Comparison of ENCODE assay signal across 18 cellular contexts in the genomic region with DNA sequence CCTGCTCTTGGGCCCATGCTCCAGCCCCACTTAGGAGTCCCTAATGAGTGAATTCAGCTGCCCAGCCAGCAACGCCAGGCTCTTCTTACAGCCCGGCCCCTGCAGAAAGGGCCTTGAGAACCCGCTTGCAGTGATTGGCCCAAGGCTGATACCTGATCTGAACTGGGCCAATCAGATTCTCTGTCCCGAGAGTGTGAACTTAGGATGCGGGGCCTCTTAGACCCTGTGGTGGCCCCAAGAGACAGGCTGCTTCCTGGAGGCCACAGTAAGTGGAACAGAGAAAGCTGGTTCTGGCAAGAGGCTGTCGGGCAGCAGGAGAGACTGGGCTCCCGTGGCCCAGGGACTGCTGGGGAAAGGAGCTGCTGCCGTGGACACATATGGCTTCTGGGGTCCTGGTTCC. TPM values are rescaled to one million over a fixed set of nuclear protein-coding genes. Genes with fewer than 3 reads are reported as not detected.
DNase-seq lines count a peak whose midpoint lies in the region; TF ChIP-seq lines count a peak whose summit lies in the region.
"Had no signal": no experiment of that assay in that cellular context is flagged by ENCODE, and none has a peak within 500 bp of the region (broad histone marks: within the 10 kb centered on the region; RNA-seq: fewer than 3 reads in every experiment).

No MANE protein-coding gene starts in this region.

- H2BK5ac ChIP-seq in H9 (ENCODE audit: insufficient read length, low read length): no peak overlapping the region

- H3K4me1 ChIP-seq in BLaER1: peaks cover 29% of the 10 kb centered on the region
- H3K4me1 ChIP-seq in H9 (ENCODE audit: insufficient read depth, low read length): no peaks in the 10 kb centered on the region
- peaks cover 0 to 14% (median 0%) of the 10 kb centered on the region in 4 donors for H3K4me1 ChIP-seq in Peyer's patch
- H3K4me1 ChIP-seq in HAP-1: no peaks in the 10 kb centered on the region

- H4K5ac ChIP-seq in H9 (ENCODE audit: insufficient read length, low read depth, low read length): no peak overlapping the region

- H3K4me2 ChIP-seq in BLaER1 (peak overlapping the region; percentile 50; the same call in 1 of the 2 replicates), H9 (ENCODE audit: insufficient read depth, insufficient read length, low read length) (no peak overlapping the region)

- no peak overlapping the region for H2BK20ac ChIP-seq in H9 (ENCODE audit: low read depth, low read length, poor library complexity, severe bottlenecking)

- H3K14ac ChIP-seq in H9 (ENCODE audit: insufficient read depth, low read length): no peak overlapping the region

- in situ Hi-C loops in HAP-1 (cut with MboI; ENCODE audit: low sequenced_read_pairs): no loop called here

- H3K23ac ChIP-seq in H9 (ENCODE audit: insufficient read length, low read depth, low read length): no peak overlapping the region

- no peaks in the 10 kb centered on the region for H3K27me3 ChIP-seq in BLaER1
- H3K27me3 ChIP-seq in H9 (ENCODE audit: insufficient read depth, low read length): no peaks in the 10 kb centered on the region
- H3K27me3 ChIP-seq in Peyer's patch: no peaks in the 10 kb centered on the region
- no peaks in the 10 kb centered on the region for H3K27me3 ChIP-seq in HAP-1 (ENCODE audit: low read depth)
- H3K27me3 ChIP-seq: BLaER1 treated with 17β-estradiol and CSF1 and Interleukin-3, amounts not matched to agents 10 nM and 100 nM had no signal

- H3K4me1 Mint-ChIP-seq in H9: peaks cover 3% of the 10 kb centered on the region in 2 experiments; a peak in 1 of 4 replicates
- H3K4me1 Mint-ChIP-seq in activated naive CD8-positive, alpha-beta T cell treated with anti-CD3 and anti-CD28 coated beads for 36 hours: no peaks in the 10 kb centered on the region

- H3K9me3 Mint-ChIP-seq in H9: no peaks in the 10 kb centered on the region
- H3K9me3 Mint-ChIP-seq in activated naive CD8-positive, alpha-beta T cell treated with anti-CD3 and anti-CD28 coated beads for 36 hours: no peaks in the 10 kb centered on the region
- H3K9me3 Mint-ChIP-seq: CD4-positive, alpha-beta T cell had no signal

- no peak overlapping the region for H3T11ph ChIP-seq in H9 (ENCODE audit: low read length)

- H3K79me1 ChIP-seq in H9 (ENCODE audit: insufficient read depth, low read depth, low read length, poor library complexity, severe bottlenecking): no peaks in the 10 kb centered on the region

- H3K27ac ChIP-seq in BLaER1 (no peak overlapping the region), H9 (ENCODE audit: insufficient read length, low read depth, low read length) (no peak overlapping the region), Peyer's patch (no peak overlapping the region)
- H3K27ac ChIP-seq: BLaER1 treated with 17β-estradiol and CSF1 and Interleukin-3, amounts not matched to agents 10 nM and 100 nM had no signal

- DNase-seq in H9: peak; percentile 42
- peak; percentile 52 for DNase-seq in SK-N-DZ (ENCODE audit: low spot score)
- DNase-seq in iPS DF 19.7 (ENCODE audit: low read depth, low spot score): peak; percentile 17
- DNase-seq in activated naive CD8-positive, alpha-beta T cell treated with anti-CD3 and anti-CD28 coated beads for 36 hours: no peak
- DNase-seq in NCI-H446 (lab: John Stamatoyannopoulos, UW): no peak
- DNase-seq in Peyer's patch: no peak
- no peak for DNase-seq in HAP-1 (ENCODE audit: low spot score in 2 of 2)
- DNase-seq: 8988T; AML-193; Calu3; CD4-positive, alpha-beta T cell; DMS 273 treated with DMSO at 0.1 percent for 48 hours had no signal

- no peaks in the 10 kb centered on the region for H3K79me2 ChIP-seq in H9 (ENCODE audit: insufficient read depth, low read length)

- TF ChIP-seq CTCF in H9 (conservative IDR thresholded peaks at IDR 0.05) (no peak), Peyer's patch (IDR thresholded peaks at IDR 0.05) (no peak)

- H3K9ac ChIP-seq in BLaER1: no peak overlapping the region
- H3K9ac ChIP-seq in H9 (ENCODE audit: extremely low read depth, insufficient read length, low read length): no peak overlapping the region
- H3K9ac ChIP-seq: BLaER1 treated with 17β-estradiol and CSF1 and Interleukin-3, amounts not matched to agents 10 nM and 100 nM had no signal

- TF ChIP-seq POLR2A in Peyer's patch (IDR thresholded peaks at IDR 0.05): no peak

- no peak overlapping the region for H3K56ac ChIP-seq in H9 (ENCODE audit: insufficient read length, low read depth, low read length)

- H2BK15ac ChIP-seq in H9 (ENCODE audit: low read depth, low read length): no peak overlapping the region

- no peaks in the 10 kb centered on the region for H3K23me2 ChIP-seq in H9 (ENCODE audit: insufficient read length, low read depth, low read length, poor library complexity, severe bottlenecking)

- no peaks in the 10 kb centered on the region for H3K36me3 ChIP-seq in BLaER1
- no peaks in the 10 kb centered on the region for H3K36me3 ChIP-seq in Peyer's patch
- no peaks in the 10 kb centered on the region for H3K36me3 ChIP-seq in HAP-1 (replicated peaks)
- H3K36me3 ChIP-seq: BLaER1 treated with 17β-estradiol and CSF1 and Interleukin-3, amounts not matched to agents 10 nM and 100 nM had no signal

- H2AFZ ChIP-seq in H9 (ENCODE audit: low read length): no peak overlapping the region

- H3K36me3 Mint-ChIP-seq in H9 (ENCODE audit: insufficient read depth in 1 of 3, low read depth in 3 of 3): no peaks in the 10 kb centered on the region
- H3K36me3 Mint-ChIP-seq in activated naive CD8-positive, alpha-beta T cell treated with anti-CD3 and anti-CD28 coated beads for 36 hours: no peaks in the 10 kb centered on the region

- H3K4me3 ChIP-seq in BLaER1: no peak overlapping the region
- H3K4me3 ChIP-seq in Peyer's patch: no peak overlapping the region
- H3K4me3 ChIP-seq in HAP-1: no peak overlapping the region
- H3K4me3 ChIP-seq: BLaER1 treated with 17β-estradiol and CSF1 and Interleukin-3, amounts not matched to agents 10 nM and 100 nM; GM12878 had no signal

- no peak overlapping the region for H4K91ac ChIP-seq in H9 (ENCODE audit: insufficient read length, low read depth, low read length)

- H3K27me3 Mint-ChIP-seq in H9 (ENCODE audit: low read depth): no peaks in the 10 kb centered on the region; the same call in 1 of the 2 replicates
- no peaks in the 10 kb centered on the region for H3K27me3 Mint-ChIP-seq in activated naive CD8-positive, alpha-beta T cell treated with anti-CD3 and anti-CD28 coated beads for 36 hours
- H3K27me3 Mint-ChIP-seq: CD4-positive, alpha-beta T cell had no signal

- H4K20me1 ChIP-seq in BLaER1: no peaks in the 10 kb centered on the region
- no peaks in the 10 kb centered on the region for H4K20me1 ChIP-seq in H9 (ENCODE audit: control insufficient read depth, insufficient read depth, insufficient read length)
- H4K20me1 ChIP-seq: BLaER1 treated with 17β-estradiol and CSF1 and Interleukin-3, amounts not matched to agents 10 nM and 100 nM had no signal

- H2BK120ac ChIP-seq in H9 (ENCODE audit: low read depth, low read length, poor library complexity, severe bottlenecking): no peak overlapping the region

- H4K8ac ChIP-seq in H9 (replicated peaks; ENCODE audit: insufficient read length, low read depth, low read length): no peak overlapping the region

- H3K18ac ChIP-seq in H9 (ENCODE audit: insufficient read length, low read depth, low read length): no peak overlapping the region

- no peak overlapping the region for H3K4me3 Mint-ChIP-seq in H9
- H3K4me3 Mint-ChIP-seq in activated naive CD8-positive, alpha-beta T cell treated with anti-CD3 and anti-CD28 coated beads for 36 hours: no peak overlapping the region
- H3K4me3 Mint-ChIP-seq: CD4-positive, alpha-beta T cell had no signal

- WGBS in H9 (ENCODE audit: extremely low coverage, insufficient read length, low lambda C conversion rate): no CpG with 5 or more reads among the region's 8 CpGs

- H2BK12ac ChIP-seq in H9 (ENCODE audit: insufficient read length, low read depth, low read length): no peak overlapping the region

- no peak overlapping the region for H3K27ac Mint-ChIP-seq in H9
- no peak overlapping the region for H3K27ac Mint-ChIP-seq in activated naive CD8-positive, alpha-beta T cell treated with anti-CD3 and anti-CD28 coated beads for 36 hours
- H3K27ac Mint-ChIP-seq: CD4-positive, alpha-beta T cell had no signal

- H2AK5ac ChIP-seq in H9 (ENCODE audit: insufficient read length, low read length): no peak overlapping the region

- H3K9me3 ChIP-seq in BLaER1 (no peaks in the 10 kb centered on the region), H9 (ENCODE audit: control insufficient read depth, low read depth, low read length) (no peaks in the 10 kb centered on the region), Peyer's patch (no peaks in the 10 kb centered on the region), HAP-1 (no peaks in the 10 kb centered on the region)

- no peak overlapping the region for H3K4ac ChIP-seq in H9 (ENCODE audit: low read depth, low read length)

RNA-seq across cellular contexts. Expression of gene VSTM5, which starts 11.5 kb away (rescaled TPM):
- total RNA-seq in H9 (2021): not detected in 2 replicates
- polyA plus RNA-seq in SK-N-DZ (2014; cell fraction: cytosol; rRNA removed): not detected in 2 replicates
- polyA plus RNA-seq in SK-N-DZ (2014; cell fraction: nucleus; rRNA removed): not detected in 2 replicates
- total RNA-seq in activated naive CD8-positive, alpha-beta T cell treated with anti-CD3 and anti-CD28 coated beads for 36 hours: not detected
- total RNA-seq in Peyer's patch: 1 to 10 TPM; 1.1 to 2.2 (median 1.5) TPM
- total RNA-seq: CD4-positive, alpha-beta T cell; Daoy; G401; GM12878; HT1080 had no signal
- polyA plus RNA-seq: GM12878 had no signal

RNA-seq across cellular contexts. Expression of gene MED17, which starts 54.9 kb away (rescaled TPM):
- 38.3 and 43.3 TPM in 2 replicates for total RNA-seq in H9 (2021)
- 46.3 and 60.8 TPM in 2 replicates for polyA plus RNA-seq in SK-N-DZ (2014; cell fraction: cytosol; rRNA removed)
- 72.9 and 74.9 TPM in 2 replicates for polyA plus RNA-seq in SK-N-DZ (2014; cell fraction: nucleus; rRNA removed)
- total RNA-seq in activated naive CD8-positive, alpha-beta T cell treated with anti-CD3 and anti-CD28 coated beads for 36 hours: 10 to 100 TPM; 30.8 to 33.2 TPM
- total RNA-seq in Peyer's patch: 10 to 100 TPM; 22.3 to 33.8 (median 27.3) TPM

Comparison
In these comparisons a context has a peak if more than half of its experiments do, and no peak if none do; other contexts are left out.
1. DNase-seq: peak in H9 (single experiment), SK-N-DZ (single experiment) and iPS DF 19.7 (single experiment); none in activated naive CD8-positive, alpha-beta T cell treated with anti-CD3 and anti-CD28 coated beads for 36 hours (single experiment), NCI-H446 (0 of 2), Peyer's patch (0 of 3) and HAP-1 (0 of 2).